8 cellular contexts compared by ENCODE assay signal in the genomic region with DNA sequence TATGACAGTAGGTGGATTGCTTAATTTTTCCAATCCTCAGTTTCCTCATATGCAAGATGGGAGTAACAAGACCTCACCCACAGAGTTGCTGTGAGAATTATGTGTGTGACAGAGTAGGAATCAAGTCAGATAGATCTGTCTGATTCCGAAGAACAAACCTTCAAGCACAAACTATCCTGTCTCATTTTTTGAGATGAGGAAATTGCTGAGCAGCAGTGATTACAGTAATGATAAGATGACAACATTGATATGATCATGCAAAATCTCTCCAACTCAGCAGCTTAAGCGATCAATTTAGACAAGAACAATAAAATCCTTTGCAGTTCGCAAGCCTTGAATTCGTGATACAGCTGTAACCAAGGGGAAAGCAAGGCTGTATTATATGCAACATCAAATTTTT.
"Had no signal": no experiment of that assay in that cellular context is flagged by ENCODE, and none has a peak within 500 bp of the region (broad histone marks: within the 10 kb centered on the region; RNA-seq: fewer than 3 reads in every experiment).

No MANE protein-coding gene starts in this region.

- H3K4me2 ChIP-seq: GM23338 had no signal

- H3K9ac ChIP-seq: GM23248 had no signal

- H3K36me3 ChIP-seq: HAP-1 had no signal

- H3K4me1 ChIP-seq: HAP-1 had no signal

- H2AFZ ChIP-seq: GM23248, GM23338 had no signal

- H3K9me3 ChIP-seq: HAP-1 had no signal

- H3K27ac ChIP-seq: GM23248 had no signal

- DNase-seq: GM23248, GOT3, H7, H9, HCEC 1CT, HFFc6 had no signal

- H3K4me3 ChIP-seq: GM23248, GM23338, HAP-1 had no signal
